Comparison of ENCODE assay signal across 8 cellular contexts in genomic region chr2:19955544-19956422, GRCh38. TPM values are rescaled to one million over a fixed set of nuclear protein-coding genes. Genes with fewer than 3 reads are reported as not detected.
DNase-seq lines count a peak whose midpoint lies in the region; ATAC-seq and TF ChIP-seq lines count a peak whose summit lies in the region.

No MANE protein-coding gene starts in this region.

- no peak overlapping the region for H3K9ac ChIP-seq in liver (ENCODE audit: low read depth in 1 of 2, low read length in 2 of 2)

- ATAC-seq in GM18519 (IDR thresholded peaks at IDR 0.05; ENCODE audit: low FRiP score, unreplicated experiment) (peak; percentile 91), HG03066 (IDR thresholded peaks at IDR 0.05; ENCODE audit: low read depth, unreplicated experiment) (peak; percentile 78)

- no peak overlapping the region for H3K4me3 ChIP-seq in WI38 (ENCODE audit: low read depth, low read length)
- no peak overlapping the region for H3K4me3 ChIP-seq in liver (ENCODE audit: low read depth in 1 of 3, low read length in 3 of 3)

- H3K27ac ChIP-seq in liver (ENCODE audit: low read depth in 1 of 2, low read length in 2 of 2): no peak overlapping the region

- peak; percentile 90 to 91 for TF ChIP-seq RAD21 in liver (IDR thresholded peaks at IDR 0.05)

- TF ChIP-seq CTCF in WI38 (IDR thresholded peaks at IDR 0.05; ENCODE audit: low read depth, low read length) (peak; percentile 66), liver (IDR thresholded peaks at IDR 0.05; ENCODE audit: low read depth, low read length, missing input control) (peak; percentile 72)

- no peaks in the 10 kb centered on the region for H3K36me3 ChIP-seq in liver (ENCODE audit: control insufficient read depth in 4 of 4, insufficient read depth in 3 of 4, low read depth in 1 of 4, low read length in 3 of 4)

- no peaks in the 10 kb centered on the region for H3K27me3 ChIP-seq in liver (ENCODE audit: control insufficient read depth in 4 of 4, insufficient read depth in 4 of 4, low read length in 3 of 4)

- no peaks in the 10 kb centered on the region for H3K9me3 ChIP-seq in liver (ENCODE audit: control insufficient read depth in 4 of 4, low read length in 3 of 4)

- DNase-seq in AML-193 (lab: John Stamatoyannopoulos, UW): peak; percentile 69
- DNase-seq in NCI-H2171 (lab: John Stamatoyannopoulos, UW): peak; percentile 71
- DNase-seq in dermis blood vessel endothelial cell: peak; percentile 92
- peak; percentile 8 for DNase-seq in stimulated activated CD8-positive, alpha-beta memory T cell treated with anti-CD3 and anti-CD28 coated beads, Interleukin-15, amount 100 ng/mL, for 1 hour (ENCODE audit: low read depth)

- no peaks in the 10 kb centered on the region for H3K4me1 ChIP-seq in liver (ENCODE audit: control insufficient read depth in 4 of 4, insufficient read depth in 4 of 4, low read length in 3 of 4)

- WGBS in liver: 47% methylated on average over 6 of the region's 6 CpGs

TF ChIP-seq in liver, 16 proteins besides CTCF, POLR2A, EP300 and RAD21:
- peak; percentile 9 to 37 for TF ChIP-seq HNF4A (conservative IDR thresholded peaks at IDR 0.05)
- no peak for TF ChIP-seq MAX (IDR thresholded peaks at IDR 0.05)
- peak in 1 of 2 donors; percentile 17 for TF ChIP-seq RXRA (IDR thresholded peaks at IDR 0.05)

RNA-seq across cellular contexts. Expression of gene WDR35, which starts 34.1 kb away (rescaled TPM):
- total RNA-seq in dermis blood vessel endothelial cell (8.7 and 10.5 TPM in 2 replicates), liver (1 to 10 TPM; 2.0 to 3.8 TPM)
- 1 to 10 TPM in 1 of 2 donors, under 1 TPM in 1; 0.97 to 1.2 TPM for polyA plus RNA-seq in liver

RNA-seq across cellular contexts. Expression of gene TTC32, which starts 54.0 kb away (rescaled TPM):
- 8.1 and 9.4 TPM in 2 replicates for total RNA-seq in dermis blood vessel endothelial cell
- total RNA-seq in liver: 10 to 100 TPM in 1 of 2 donors, 1 to 10 TPM in 1; 9.7 to 12.0 TPM
- polyA plus RNA-seq in liver: 10 to 100 TPM in 1 of 2 donors, 1 to 10 TPM in 1; 4.1 to 11.4 TPM

RNA-seq across cellular contexts. Expression of gene MATN3, which starts 56.7 kb away (rescaled TPM):
- 1.2 and 1.3 TPM in 2 replicates for total RNA-seq in dermis blood vessel endothelial cell
- total RNA-seq in liver: under 1 TPM; 0.05 to 0.08 TPM
- under 1 TPM in 1 of 2 donors, not detected in 1; 0.10 TPM for polyA plus RNA-seq in liver

Comparison
In these comparisons a context has a peak if more than half of its experiments do, and no peak if none do; other contexts are left out.
1. DNase-seq: peak in every context shown above with its lines; median percentile 92 in dermis blood vessel endothelial cell; 71 in NCI-H2171; 69 in AML-193; 8 in stimulated activated CD8-positive, alpha-beta memory T cell treated with anti-CD3 and anti-CD28 coated beads, Interleukin-15, amount 100 ng/mL, for 1 hour.